ENCODE assay signal across 23 cellular contexts in the genomic region with DNA sequence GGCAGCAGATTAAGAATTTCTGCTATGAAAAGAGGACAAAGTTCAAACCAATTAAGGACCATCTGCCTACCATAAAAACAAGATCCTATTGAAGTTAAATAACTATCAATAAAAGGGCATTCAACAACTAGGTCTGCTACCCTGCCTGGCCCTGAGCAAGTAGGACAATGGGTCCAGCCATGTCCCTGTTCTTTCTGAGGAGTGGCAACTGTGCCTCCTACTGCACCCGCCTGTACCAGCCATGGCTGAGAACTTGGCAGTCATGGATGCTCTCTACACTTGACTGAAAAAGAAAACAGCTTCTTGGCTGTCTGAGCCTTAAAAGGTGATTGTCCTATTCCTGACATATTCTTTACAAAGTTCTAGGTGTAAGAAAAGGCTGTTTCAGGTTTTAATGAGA.
"Had no signal": no experiment of that assay in that cellular context is flagged by ENCODE, and none has a peak within 500 bp of the region (broad histone marks: within the 10 kb centered on the region; RNA-seq: fewer than 3 reads in every experiment).

No MANE protein-coding gene starts in this region.

- H3K27ac ChIP-seq: adrenal gland, ascending aorta, brain microvascular endothelial cell, foreskin keratinocyte, hepatocyte, left lung, neural progenitor cell, thoracic aorta had no signal

- DNase-seq: activated B cell treated with CpG ODN at 0.5 μM for 24 hours; activated CD4-positive, alpha-beta T cell treated with anti-CD3 and anti-CD28 coated beads for 4 hours; activated CD4-positive, alpha-beta T cell treated with anti-CD3 and anti-CD28 coated beads, Interleukin-2, amount 50 U/mL, for 48 hours; activated CD8-positive, alpha-beta memory T cell treated with anti-CD3 and anti-CD28 coated beads, Interleukin-2, amount 50 U/mL, for 48 hours; activated naive CD4-positive, alpha-beta T cell; activated T-cell treated with anti-CD3 and anti-CD28 coated beads, Interleukin-2, amount 50 U/mL, for 4 hours; adrenal gland; brain microvascular endothelial cell; dermis blood vessel endothelial cell; effector memory CD4-positive, alpha-beta T cell; foreskin keratinocyte; glutamatergic neuron; immature natural killer cell; left lung; naive thymus-derived CD8-positive, alpha-beta T cell; stimulated activated CD4-positive, alpha-beta T cell treated with anti-CD3 and anti-CD28 coated beads, Interleukin-4, amount 100 ng/mL, for 24 hours; stimulated activated naive CD4-positive, alpha-beta T cell treated with Interleukin-2 at 50 U/mL for 16 hours; T-helper 9 cell had no signal

- H3K4me3 ChIP-seq: adrenal gland, ascending aorta, hepatocyte, left lung, lung, neural progenitor cell, thoracic aorta had no signal

- H3K27me3 ChIP-seq: adrenal gland, ascending aorta, brain microvascular endothelial cell, foreskin keratinocyte, hepatocyte, left lung, neural progenitor cell had no signal
